In the genomic region with DNA sequence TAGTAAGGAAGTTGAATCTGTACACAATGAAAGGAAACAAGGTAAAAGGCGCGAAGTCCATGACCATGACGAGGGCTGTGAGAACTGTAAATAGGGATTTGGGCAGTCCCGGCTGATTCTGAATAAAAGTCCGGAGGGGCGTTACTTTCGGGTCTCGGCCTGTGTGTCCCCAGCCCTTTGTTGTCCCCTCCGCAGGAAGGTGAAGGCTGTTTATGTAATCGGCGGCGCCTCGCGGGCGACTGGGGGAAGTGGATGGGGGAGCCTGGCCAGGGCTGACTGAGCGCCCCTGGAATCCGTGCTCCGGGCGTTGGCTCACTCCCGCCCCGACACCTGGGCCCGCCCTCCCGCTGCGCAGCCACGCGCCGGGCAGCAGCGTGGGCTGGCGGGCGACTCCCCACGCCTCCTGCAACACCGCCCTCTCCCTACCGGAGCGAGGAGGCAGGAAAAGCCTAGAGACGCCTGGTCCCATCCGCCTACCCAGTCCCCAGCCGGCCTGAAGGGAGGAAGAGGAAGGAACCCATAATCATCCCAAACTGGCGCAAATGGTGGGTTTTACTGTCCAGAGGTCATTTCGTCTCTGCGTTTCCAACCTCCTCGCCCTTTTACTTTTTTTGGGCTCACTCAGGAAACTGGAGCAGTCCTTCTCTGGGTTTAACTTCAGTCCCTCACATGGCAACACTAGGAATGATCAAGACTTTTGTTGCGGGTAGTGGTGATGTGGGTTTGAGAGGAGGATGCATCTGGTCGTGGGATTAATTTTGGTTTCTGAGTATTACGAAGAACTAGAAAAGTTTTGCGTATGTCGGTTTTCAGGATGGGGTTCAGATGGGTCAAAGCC, we compare ENCODE assay signal across 1 cellular context.
A peak's percentile ranks its signal among the peaks of the same experiment; 100 is the strongest.
TF ChIP-seq lines count a peak whose summit lies in the region.

No MANE protein-coding gene starts in this region.

TF ChIP-seq in HepG2, 621 proteins besides CTCF, POLR2A, EP300 and RAD21 (continued from another document and continues in another):
- TF ChIP-seq EED (CRISPR knock-in tag; IDR thresholded peaks at IDR 0.05) = peak; percentile 83; the same call in 1 of the 2 replicates
- peak; percentile 72 for TF ChIP-seq ZNF543 (CRISPR knock-in tag; IDR thresholded peaks at IDR 0.05)
- TF ChIP-seq ZSCAN9 (CRISPR knock-in tag; IDR thresholded peaks at IDR 0.05; ENCODE audit: borderline replicate concordance) = 0 out of 2 replicates have a peak, but pooled peaks have one; percentile 62
- peak; percentile 80 for TF ChIP-seq ZNF564 (CRISPR knock-in tag; IDR thresholded peaks at IDR 0.05)
- no peak; the same call in 1 of the 2 replicates for TF ChIP-seq SP5 (CRISPR knock-in tag; IDR thresholded peaks at IDR 0.05; ENCODE audit: borderline replicate concordance, low read depth)
- TF ChIP-seq SYNCRIP (IDR thresholded peaks at IDR 0.05; ENCODE audit: insufficient read depth, low read depth, low read length) = no peak
- TF ChIP-seq AKAP8 (CRISPR knock-in tag; IDR thresholded peaks at IDR 0.05) = peak; percentile 24; the same call in 1 of the 2 replicates
- no peak for TF ChIP-seq XBP1 (CRISPR knock-in tag; IDR thresholded peaks at IDR 0.05)
- TF ChIP-seq ZBTB20 (CRISPR knock-in tag; IDR thresholded peaks at IDR 0.05; ENCODE audit: borderline replicate concordance, low read depth) = peak; percentile 76; the same call in 1 of the 2 replicates
- no peak for TF ChIP-seq SETDB1 (CRISPR knock-in tag; IDR thresholded peaks at IDR 0.05; ENCODE audit: borderline replicate concordance)
- TF ChIP-seq, protein P1, sequence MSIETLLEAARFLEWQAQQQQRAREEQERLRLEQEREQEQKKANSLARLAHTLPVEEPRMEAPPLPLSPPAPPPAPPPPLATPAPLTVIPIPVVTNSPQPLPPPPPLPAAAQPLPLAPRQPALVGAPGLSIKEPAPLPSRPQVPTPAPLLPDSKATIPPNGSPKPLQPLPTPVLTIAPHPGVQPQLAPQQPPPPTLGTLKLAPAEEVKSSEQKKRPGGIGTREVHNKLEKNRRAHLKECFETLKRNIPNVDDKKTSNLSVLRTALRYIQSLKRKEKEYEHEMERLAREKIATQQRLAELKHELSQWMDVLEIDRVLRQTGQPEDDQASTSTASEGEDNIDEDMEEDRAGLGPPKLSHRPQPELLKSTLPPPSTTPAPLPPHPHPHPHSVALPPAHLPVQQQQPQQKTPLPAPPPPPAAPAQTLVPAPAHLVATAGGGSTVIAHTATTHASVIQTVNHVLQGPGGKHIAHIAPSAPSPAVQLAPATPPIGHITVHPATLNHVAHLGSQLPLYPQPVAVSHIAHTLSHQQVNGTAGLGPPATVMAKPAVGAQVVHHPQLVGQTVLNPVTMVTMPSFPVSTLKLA (IDR thresholded peaks at IDR 0.05) = peak; percentile 29; the same call in 1 of the 2 replicates
- TF ChIP-seq ZNF546 (CRISPR knock-in tag; conservative IDR thresholded peaks at IDR 0.05) = no peak
- TF ChIP-seq ETV5 (CRISPR knock-in tag; IDR thresholded peaks at IDR 0.05; ENCODE audit: borderline replicate concordance) = peak; percentile 79; the same call in 1 of the 2 replicates
- TF ChIP-seq SNRNP70 (IDR thresholded peaks at IDR 0.05; ENCODE audit: low read depth, low read length) = no peak
- TF ChIP-seq SMAD9 (CRISPR knock-in tag; IDR thresholded peaks at IDR 0.05) = no peak; the same call in 1 of the 2 replicates
- TF ChIP-seq ZBTB7A (CRISPR knock-in tag; IDR thresholded peaks at IDR 0.05) = peak; percentile 86
- TF ChIP-seq, protein P2, sequence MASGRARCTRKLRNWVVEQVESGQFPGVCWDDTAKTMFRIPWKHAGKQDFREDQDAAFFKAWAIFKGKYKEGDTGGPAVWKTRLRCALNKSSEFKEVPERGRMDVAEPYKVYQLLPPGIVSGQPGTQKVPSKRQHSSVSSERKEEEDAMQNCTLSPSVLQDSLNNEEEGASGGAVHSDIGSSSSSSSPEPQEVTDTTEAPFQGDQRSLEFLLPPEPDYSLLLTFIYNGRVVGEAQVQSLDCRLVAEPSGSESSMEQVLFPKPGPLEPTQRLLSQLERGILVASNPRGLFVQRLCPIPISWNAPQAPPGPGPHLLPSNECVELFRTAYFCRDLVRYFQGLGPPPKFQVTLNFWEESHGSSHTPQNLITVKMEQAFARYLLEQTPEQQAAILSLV (CRISPR knock-in tag; IDR thresholded peaks at IDR 0.05; ENCODE audit: borderline replicate concordance) = peak; percentile 53; the same call in 1 of the 2 replicates
- peak; percentile 31; the same call in 1 of the 2 replicates for TF ChIP-seq KLF12 (CRISPR knock-in tag; IDR thresholded peaks at IDR 0.05; ENCODE audit: borderline replicate concordance)
- no peak for TF ChIP-seq ADNP (CRISPR knock-in tag; IDR thresholded peaks at IDR 0.05)
- no peak for TF ChIP-seq CHD4 (IDR thresholded peaks at IDR 0.05; ENCODE audit: borderline replicate concordance, low read length)
- no peak for TF ChIP-seq ZEB1 (IDR thresholded peaks at IDR 0.05; ENCODE audit: insufficient replicate concordance, low read depth)
- no peak for TF ChIP-seq ZNF766 (CRISPR knock-in tag; IDR thresholded peaks at IDR 0.05; ENCODE audit: borderline replicate concordance)
- TF ChIP-seq ZFAT (CRISPR knock-in tag; conservative IDR thresholded peaks at IDR 0.05) = no peak
- TF ChIP-seq, protein P3, sequence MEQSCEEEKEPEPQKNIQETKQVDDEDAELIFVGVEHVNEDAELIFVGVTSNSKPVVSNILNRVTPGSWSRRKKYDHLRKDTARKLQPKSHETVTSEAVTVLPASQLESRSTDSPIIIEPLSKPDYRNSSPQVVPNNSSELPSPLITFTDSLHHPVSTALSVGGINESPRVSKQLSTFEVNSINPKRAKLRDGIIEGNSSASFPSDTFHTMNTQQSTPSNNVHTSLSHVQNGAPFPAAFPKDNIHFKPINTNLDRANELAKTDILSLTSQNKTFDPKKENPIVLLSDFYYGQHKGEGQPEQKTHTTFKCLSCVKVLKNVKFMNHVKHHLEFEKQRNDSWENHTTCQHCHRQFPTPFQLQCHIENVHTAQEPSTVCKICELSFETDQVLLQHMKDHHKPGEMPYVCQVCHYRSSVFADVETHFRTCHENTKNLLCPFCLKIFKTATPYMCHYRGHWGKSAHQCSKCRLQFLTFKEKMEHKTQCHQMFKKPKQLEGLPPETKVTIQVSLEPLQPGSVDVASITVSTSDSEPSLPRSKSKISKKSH (CRISPR knock-in tag; IDR thresholded peaks at IDR 0.05; ENCODE audit: borderline replicate concordance) = peak; percentile 87
- no peak for TF ChIP-seq NFIB (CRISPR knock-in tag; IDR thresholded peaks at IDR 0.05; ENCODE audit: borderline replicate concordance)
- TF ChIP-seq ISX (CRISPR knock-in tag; conservative IDR thresholded peaks at IDR 0.05) = no peak
- peak; percentile 72; the same call in 1 of the 2 replicates for TF ChIP-seq JUND (CRISPR knock-in tag; IDR thresholded peaks at IDR 0.05)
- peak; percentile 39; the same call in 1 of the 2 replicates for TF ChIP-seq TAF1 (CRISPR knock-in tag; IDR thresholded peaks at IDR 0.05)
- peak; percentile 61; the same call in 1 of the 2 replicates for TF ChIP-seq ZNF607 (CRISPR knock-in tag; IDR thresholded peaks at IDR 0.05; ENCODE audit: borderline replicate concordance)
- TF ChIP-seq, protein P4, sequence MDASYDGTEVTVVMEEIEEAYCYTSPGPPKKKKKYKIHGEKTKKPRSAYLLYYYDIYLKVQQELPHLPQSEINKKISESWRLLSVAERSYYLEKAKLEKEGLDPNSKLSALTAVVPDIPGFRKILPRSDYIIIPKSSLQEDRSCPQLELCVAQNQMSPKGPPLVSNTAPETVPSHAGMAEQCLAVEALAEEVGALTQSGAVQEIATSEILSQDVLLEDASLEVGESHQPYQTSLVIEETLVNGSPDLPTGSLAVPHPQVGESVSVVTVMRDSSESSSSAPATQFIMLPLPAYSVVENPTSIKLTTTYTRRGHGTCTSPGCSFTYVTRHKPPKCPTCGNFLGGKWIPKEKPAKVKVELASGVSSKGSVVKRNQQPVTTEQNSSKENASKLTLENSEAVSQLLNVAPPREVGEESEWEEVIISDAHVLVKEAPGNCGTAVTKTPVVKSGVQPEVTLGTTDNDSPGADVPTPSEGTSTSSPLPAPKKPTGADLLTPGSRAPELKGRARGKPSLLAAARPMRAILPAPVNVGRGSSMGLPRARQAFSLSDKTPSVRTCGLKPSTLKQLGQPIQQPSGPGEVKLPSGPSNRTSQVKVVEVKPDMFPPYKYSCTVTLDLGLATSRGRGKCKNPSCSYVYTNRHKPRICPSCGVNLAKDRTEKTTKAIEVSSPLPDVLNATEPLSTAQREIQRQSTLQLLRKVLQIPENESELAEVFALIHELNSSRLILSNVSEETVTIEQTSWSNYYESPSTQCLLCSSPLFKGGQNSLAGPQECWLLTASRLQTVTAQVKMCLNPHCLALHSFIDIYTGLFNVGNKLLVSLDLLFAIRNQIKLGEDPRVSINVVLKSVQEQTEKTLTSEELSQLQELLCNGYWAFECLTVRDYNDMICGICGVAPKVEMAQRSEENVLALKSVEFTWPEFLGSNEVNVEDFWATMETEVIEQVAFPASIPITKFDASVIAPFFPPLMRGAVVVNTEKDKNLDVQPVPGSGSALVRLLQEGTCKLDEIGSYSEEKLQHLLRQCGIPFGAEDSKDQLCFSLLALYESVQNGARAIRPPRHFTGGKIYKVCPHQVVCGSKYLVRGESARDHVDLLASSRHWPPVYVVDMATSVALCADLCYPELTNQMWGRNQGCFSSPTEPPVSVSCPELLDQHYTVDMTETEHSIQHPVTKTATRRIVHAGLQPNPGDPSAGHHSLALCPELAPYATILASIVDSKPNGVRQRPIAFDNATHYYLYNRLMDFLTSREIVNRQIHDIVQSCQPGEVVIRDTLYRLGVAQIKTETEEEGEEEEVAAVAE (CRISPR knock-in tag; IDR thresholded peaks at IDR 0.05; ENCODE audit: borderline replicate concordance) = peak; percentile 18; the same call in 1 of the 2 replicates
- TF ChIP-seq, protein P5, sequence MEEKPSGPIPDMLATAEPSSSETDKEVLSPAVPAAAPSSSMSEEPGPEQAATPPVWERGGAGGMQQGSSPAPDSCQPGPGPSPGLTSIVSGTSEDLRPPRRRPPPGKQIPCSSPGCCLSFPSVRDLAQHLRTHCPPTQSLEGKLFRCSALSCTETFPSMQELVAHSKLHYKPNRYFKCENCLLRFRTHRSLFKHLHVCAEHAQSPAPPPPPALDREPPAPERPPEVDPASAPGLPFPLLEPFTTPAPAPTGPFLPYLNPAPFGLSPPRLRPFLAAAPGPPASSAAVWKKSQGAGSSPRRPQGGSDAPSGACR (CRISPR knock-in tag; IDR thresholded peaks at IDR 0.05) = peak; percentile 73
- peak; percentile 81 for TF ChIP-seq HDAC2 (CRISPR knock-in tag; IDR thresholded peaks at IDR 0.05)
- TF ChIP-seq FOSL1 (CRISPR knock-in tag; IDR thresholded peaks at IDR 0.05; ENCODE audit: borderline replicate concordance) = no peak
- TF ChIP-seq RFXANK (CRISPR knock-in tag; IDR thresholded peaks at IDR 0.05) = no peak
- TF ChIP-seq ZNF33B (CRISPR knock-in tag; IDR thresholded peaks at IDR 0.05) = no peak
- TF ChIP-seq NFYB (CRISPR knock-in tag; IDR thresholded peaks at IDR 0.05) = no peak
- peak; percentile 56; the same call in 1 of the 2 replicates for TF ChIP-seq SIN3A (IDR thresholded peaks at IDR 0.05; ENCODE audit: borderline replicate concordance, low read depth, low read length)
- TF ChIP-seq TEAD3 (CRISPR knock-in tag; optimal IDR thresholded peaks at IDR 0.05; ENCODE audit: borderline replicate concordance) = peak; percentile 90
- TF ChIP-seq SP2 (CRISPR knock-in tag; IDR thresholded peaks at IDR 0.05) = no peak
- TF ChIP-seq ZNF343 (CRISPR knock-in tag; IDR thresholded peaks at IDR 0.05) = peak; percentile 73
- TF ChIP-seq SPEN (CRISPR knock-in tag; IDR thresholded peaks at IDR 0.05; ENCODE audit: low read depth) = peak; percentile 90
- no peak for TF ChIP-seq THYN1 (CRISPR knock-in tag; IDR thresholded peaks at IDR 0.05; ENCODE audit: borderline replicate concordance, low read depth)
- no peak for TF ChIP-seq ZNF577 (CRISPR knock-in tag; IDR thresholded peaks at IDR 0.05; ENCODE audit: borderline replicate concordance, low read depth)
- peak; percentile 31; the same call in 1 of the 2 replicates for TF ChIP-seq ZNF556 (CRISPR knock-in tag; IDR thresholded peaks at IDR 0.05; ENCODE audit: borderline replicate concordance)
- TF ChIP-seq NFATC3 (CRISPR knock-in tag; IDR thresholded peaks at IDR 0.05) = no peak
- peak; percentile 65; the same call in 1 of the 2 replicates for TF ChIP-seq ARNT2 (CRISPR knock-in tag; IDR thresholded peaks at IDR 0.05; ENCODE audit: low read depth)
- no peak for TF ChIP-seq WIZ (CRISPR knock-in tag; IDR thresholded peaks at IDR 0.05)
- TF ChIP-seq, protein P6, sequence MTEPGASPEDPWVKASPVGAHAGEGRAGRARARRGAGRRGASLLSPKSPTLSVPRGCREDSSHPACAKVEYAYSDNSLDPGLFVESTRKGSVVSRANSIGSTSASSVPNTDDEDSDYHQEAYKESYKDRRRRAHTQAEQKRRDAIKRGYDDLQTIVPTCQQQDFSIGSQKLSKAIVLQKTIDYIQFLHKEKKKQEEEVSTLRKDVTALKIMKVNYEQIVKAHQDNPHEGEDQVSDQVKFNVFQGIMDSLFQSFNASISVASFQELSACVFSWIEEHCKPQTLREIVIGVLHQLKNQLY (CRISPR knock-in tag; IDR thresholded peaks at IDR 0.05) = peak; percentile 79
- no peak for TF ChIP-seq SRSF1 (optimal IDR thresholded peaks at IDR 0.05; ENCODE audit: low read depth, low read length)
- TF ChIP-seq ZC3H13 (CRISPR knock-in tag; IDR thresholded peaks at IDR 0.05) = peak; percentile 91; the same call in 1 of the 2 replicates
- TF ChIP-seq, protein P7, sequence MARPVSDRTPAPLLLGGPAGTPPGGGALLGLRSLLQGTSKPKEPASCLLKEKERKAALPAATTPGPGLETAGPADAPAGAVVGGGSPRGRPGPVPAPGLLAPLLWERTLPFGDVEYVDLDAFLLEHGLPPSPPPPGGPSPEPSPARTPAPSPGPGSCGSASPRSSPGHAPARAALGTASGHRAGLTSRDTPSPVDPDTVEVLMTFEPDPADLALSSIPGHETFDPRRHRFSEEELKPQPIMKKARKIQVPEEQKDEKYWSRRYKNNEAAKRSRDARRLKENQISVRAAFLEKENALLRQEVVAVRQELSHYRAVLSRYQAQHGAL (CRISPR knock-in tag; IDR thresholded peaks at IDR 0.05; ENCODE audit: not compliant biosample characterization) = no peak
- no peak for TF ChIP-seq ZNF382 (CRISPR knock-in tag; IDR thresholded peaks at IDR 0.05; ENCODE audit: borderline replicate concordance)
- no peak; the same call in 1 of the 2 replicates for TF ChIP-seq RFXAP (CRISPR knock-in tag; IDR thresholded peaks at IDR 0.05; ENCODE audit: borderline replicate concordance)
- no peak for TF ChIP-seq ZNF292 (CRISPR knock-in tag; IDR thresholded peaks at IDR 0.05; ENCODE audit: borderline replicate concordance, low read depth)
- TF ChIP-seq ZBTB3 (CRISPR knock-in tag; IDR thresholded peaks at IDR 0.05; ENCODE audit: borderline replicate concordance, low read depth) = peak; percentile 28; the same call in 1 of the 2 replicates
- TF ChIP-seq SRSF9 (IDR thresholded peaks at IDR 0.05; ENCODE audit: borderline replicate concordance, insufficient read depth, low read depth, low read length, poor library complexity, severe bottlenecking) = no peak
- TF ChIP-seq SSRP1 (CRISPR knock-in tag; IDR thresholded peaks at IDR 0.05) = no peak; the same call in 1 of the 2 replicates
